In the genomic region with DNA sequence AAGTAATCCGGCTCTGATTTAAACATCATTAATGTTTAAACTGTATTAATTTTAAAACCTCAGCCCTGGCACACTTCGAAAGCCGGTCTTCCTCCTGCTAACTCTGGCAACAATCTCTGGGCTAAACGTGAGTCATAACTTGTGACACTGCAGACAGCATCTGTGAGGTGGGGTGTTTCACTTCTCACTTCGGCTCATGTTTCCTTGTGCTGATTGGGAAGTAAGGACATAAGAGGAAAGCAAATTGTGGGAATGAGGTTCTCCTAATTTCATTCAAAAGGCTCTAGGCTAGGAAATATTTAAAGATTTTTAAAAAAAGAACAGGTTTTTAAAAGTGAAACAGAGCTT, we compare ENCODE assay signal across 1 cellular context.
TF ChIP-seq lines count a peak whose summit lies in the region.

No MANE protein-coding gene starts in this region.

TF ChIP-seq in HCT116, 20 proteins besides CTCF, POLR2A, EP300 and RAD21 (continued from another document):
- no peak for TF ChIP-seq EZH2 (IDR thresholded peaks at IDR 0.05)
TF ChIP-seq in HCT116: peak in this region for 4.
